Comparison of ENCODE assay signal across 23 cellular contexts in the genomic region with DNA sequence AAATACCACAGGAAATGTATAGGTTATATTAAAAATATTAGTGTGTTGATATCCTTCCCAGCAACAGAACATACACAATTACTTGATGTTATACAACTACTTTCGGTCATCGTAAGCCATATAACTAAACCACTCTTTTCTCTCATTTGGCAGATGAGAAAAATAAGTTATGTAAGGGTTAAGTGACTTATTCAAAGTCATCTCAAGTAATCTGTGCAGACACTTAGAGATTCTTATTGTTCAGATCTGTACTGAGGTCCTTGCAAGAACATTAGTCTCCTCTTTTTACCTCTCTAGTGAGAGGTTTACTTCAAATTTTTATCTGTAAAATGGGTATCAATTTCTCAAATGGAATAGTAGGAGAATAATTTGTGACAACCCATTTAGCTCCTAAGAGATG. TPM values are rescaled to one million over a fixed set of nuclear protein-coding genes. Genes with fewer than 3 reads are reported as not detected.
A peak's percentile ranks its signal among the peaks of the same experiment; 100 is the strongest.
DNase-seq lines count a peak whose midpoint lies in the region; ATAC-seq, FAIRE-seq and TF ChIP-seq lines count a peak whose summit lies in the region.
"Had no signal": no experiment of that assay in that cellular context is flagged by ENCODE, and none has a peak within 500 bp of the region (broad histone marks: within the 10 kb centered on the region; RNA-seq: fewer than 3 reads in every experiment).

No MANE protein-coding gene starts in this region.

- H3K9me3 Mint-ChIP-seq in mesothelial cell of epicardium, result peaks cover 9% of the 10 kb centered on the region

- H3K79me2 ChIP-seq in OCI-LY7 (ENCODE audit: insufficient read depth, low read depth, low read length), result no peaks in the 10 kb centered on the region

- H3K27ac ChIP-seq in A549 (no peak overlapping the region), OCI-LY7 (ENCODE audit: low read depth, low read length, poor library complexity, severe bottlenecking) (no peak overlapping the region)
- H3K27ac ChIP-seq: BLaER1 treated with 17β-estradiol and CSF1 and Interleukin-3, amounts not matched to agents 10 nM and 100 nM had no signal

- no peak for TF ChIP-seq RAD21 in A549 (conservative IDR thresholded peaks at IDR 0.05 in 1 of 2, IDR thresholded peaks at IDR 0.05 in 1 of 2)

- TF ChIP-seq CTCF in A549 (IDR thresholded peaks at IDR 0.05) (no peak), OCI-LY7 (conservative IDR thresholded peaks at IDR 0.05; ENCODE audit: low read length) (no peak), mesothelial cell of epicardium (IDR thresholded peaks at IDR 0.05; ENCODE audit: unreplicated experiment) (no peak)

- POLR2A ChIA-PET in A549 (lab: Yijun Ruan, JAX) (interaction anchor here (2.9 kb wide), 1 partner anchor 164 kb away, joined by 21 read pairs; no protein-coding TSS in a partner anchor), OCI-LY7 (lab: Charles Lee) (interaction anchor here (1.6 kb wide), 1 partner anchor 8 kb away, joined by 4 read pairs; no protein-coding TSS in a partner anchor)

- H2AFZ ChIP-seq in OCI-LY7 (ENCODE audit: low read length), result 0 out of 2 replicates have a peak overlapping the region, but pooled peaks have one; percentile 44

- peaks cover 51% of the 10 kb centered on the region for H3K4me1 Mint-ChIP-seq in mesothelial cell of epicardium
- H3K4me1 Mint-ChIP-seq: CD14-positive monocyte; CD4-positive, alpha-beta memory T cell had no signal

- DNase-seq in A549 (ENCODE audit: low read depth in 1 of 2, low spot score in 1 of 2), result no peak
- no peak for DNase-seq in H54 (ENCODE audit: insufficient read length, low spot score)
- DNase-seq in OCI-LY7 (ENCODE audit: low spot score), result no peak
- DNase-seq in mesothelial cell of epicardium (ENCODE audit: low spot score in 2 of 2, unreplicated experiment in 2 of 2), result no peak
- no peak for DNase-seq in NCI-H748 (lab: John Stamatoyannopoulos, UW; ENCODE audit: unreplicated experiment)
- no peak for DNase-seq in AG08396 (ENCODE audit: low spot score)
- DNase-seq: AML-193; BE2C; Calu3; CD4-positive, alpha-beta memory T cell; COR-L47; DMS53; DMS79 treated with DMSO at 0.1 percent for 48 hours; GF-D8; GOT3; H7 had no signal

- peak; percentile 18 for FAIRE-seq in A549 (lab: Jason Lieb, UNC)
- FAIRE-seq in H54 (lab: Jason Lieb, UNC), result peak; percentile 45
- FAIRE-seq: GM12891, GM18507 had no signal

- H3K27me3 Mint-ChIP-seq in mesothelial cell of epicardium (ENCODE audit: low read depth), result no peaks in the 10 kb centered on the region

- no peak for TF ChIP-seq EP300 in A549 (IDR thresholded peaks at IDR 0.05)

- no peak for TF ChIP-seq POLR2A in A549 (IDR thresholded peaks at IDR 0.05; ENCODE audit: low read length)
- TF ChIP-seq POLR2A in H54 (IDR thresholded peaks at IDR 0.05; ENCODE audit: low read depth, low read length), result no peak

- H3K9me3 ChIP-seq in A549 (peaks cover 6% of the 10 kb centered on the region; the same call in 2 of the 3 replicates), OCI-LY7 (ENCODE audit: low read length) (peaks cover 8% of the 10 kb centered on the region; the same call in 1 of the 2 replicates)
- H3K9me3 ChIP-seq: BE2C had no signal

- no TSS peak for BruUV-seq in OCI-LY7 (replicated peaks; lab: Mats Ljungman, UMichigan)

- intact Hi-C loops in OCI-LY7 (cut with micrococcal nuclease; ENCODE audit: unreplicated experiment), result loop anchor here (1.0 kb wide), 2 partner anchors 159 to 164 kb away; no protein-coding TSS in a partner anchor

- H3K4me3 ChIP-seq in A549 (no peak overlapping the region), OCI-LY7 (ENCODE audit: low read depth, low read length, poor library complexity, severe bottlenecking) (no peak overlapping the region)
- H3K4me3 ChIP-seq: BLaER1 treated with 17β-estradiol and CSF1 and Interleukin-3, amounts not matched to agents 10 nM and 100 nM had no signal

- H3K9me2 ChIP-seq in OCI-LY7 (ENCODE audit: insufficient read depth, low read length), result no peaks in the 10 kb centered on the region

- H3K36me3 ChIP-seq in OCI-LY7 (ENCODE audit: insufficient read depth, low read length), result no peaks in the 10 kb centered on the region
- H3K36me3 ChIP-seq: BE2C; BLaER1 treated with 17β-estradiol and CSF1 and Interleukin-3, amounts not matched to agents 10 nM and 100 nM had no signal

- H3K27ac Mint-ChIP-seq in mesothelial cell of epicardium, result peak overlapping the region; percentile 60
- H3K27ac Mint-ChIP-seq: CD14-positive monocyte; CD4-positive, alpha-beta memory T cell had no signal

- H3K4me1 ChIP-seq in A549, result peaks cover 23% of the 10 kb centered on the region
- no peaks in the 10 kb centered on the region for H3K4me1 ChIP-seq in OCI-LY7 (ENCODE audit: insufficient read depth, low read length, poor library complexity, severe bottlenecking)
- H3K4me1 ChIP-seq: BE2C; BLaER1 treated with 17β-estradiol and CSF1 and Interleukin-3, amounts not matched to agents 10 nM and 100 nM had no signal

- no peaks in the 10 kb centered on the region for H4K20me1 ChIP-seq in OCI-LY7 (ENCODE audit: insufficient read depth, low read length)
- H4K20me1 ChIP-seq: BLaER1 treated with 17β-estradiol and CSF1 and Interleukin-3, amounts not matched to agents 10 nM and 100 nM had no signal

- ATAC-seq in A549, result no peak
- no peak for ATAC-seq in GM18517 (IDR thresholded peaks at IDR 0.05; ENCODE audit: unreplicated experiment)

- CTCF ChIA-PET in A549 (lab: Yijun Ruan, JAX), result interaction anchor here (0.5 to 9.8 kb wide), 9 partner anchors 9 to 604 kb away, joined by 3 to 357 read pairs (median 3); no protein-coding TSS in a partner anchor
- CTCF ChIA-PET in OCI-LY7 (lab: Charles Lee; ENCODE audit: unreplicated experiment), result interaction anchor here (1.0 kb wide), 1 partner anchor 164 kb away, joined by 3 read pairs; no protein-coding TSS in a partner anchor

- H3K36me3 Mint-ChIP-seq in mesothelial cell of epicardium, result no peaks in the 10 kb centered on the region
- H3K36me3 Mint-ChIP-seq: CD14-positive monocyte; CD4-positive, alpha-beta memory T cell had no signal

- no peak overlapping the region for H3K4me2 ChIP-seq in A549
- no peak overlapping the region for H3K4me2 ChIP-seq in OCI-LY7 (ENCODE audit: low read length)
- H3K4me2 ChIP-seq: BLaER1 treated with 17β-estradiol and CSF1 and Interleukin-3, amounts not matched to agents 10 nM and 100 nM had no signal

- WGBS in A549 (ENCODE audit: missing lambda C conversion rate), result 96% methylated on average over 2 of the region's 2 CpGs

- H3K4me3 Mint-ChIP-seq in mesothelial cell of epicardium, result no peak overlapping the region
- H3K4me3 Mint-ChIP-seq: CD14-positive monocyte; CD4-positive, alpha-beta memory T cell had no signal

TF ChIP-seq in A549, 52 proteins besides CTCF, POLR2A, EP300 and RAD21:
- TF ChIP-seq POLR2AphosphoS2 (conservative IDR thresholded peaks at IDR 0.05; ENCODE audit: low read length) (no peak), HDAC2 (IDR thresholded peaks at IDR 0.05) (no peak), MAZ (IDR thresholded peaks at IDR 0.05; ENCODE audit: borderline replicate concordance, low read depth, low read length) (no peak), HEYL (CRISPR knock-in tag; IDR thresholded peaks at IDR 0.05) (no peak), CBX2 (IDR thresholded peaks at IDR 0.05; ENCODE audit: borderline replicate concordance, low read depth) (no peak), FOSL2 (IDR thresholded peaks at IDR 0.05) (no peak), FOSL2 (CRISPR knock-in tag; IDR thresholded peaks at IDR 0.05) (no peak), ZSCAN20 (CRISPR knock-in tag; IDR thresholded peaks at IDR 0.05) (no peak), CHD2 (IDR thresholded peaks at IDR 0.05; ENCODE audit: low read length, partially characterized antibody) (no peak), GATA3 (IDR thresholded peaks at IDR 0.05; ENCODE audit: borderline replicate concordance) (no peak), NPAS2 (CRISPR knock-in tag; IDR thresholded peaks at IDR 0.05; ENCODE audit: borderline replicate concordance) (no peak)
- TF ChIP-seq, protein P1, sequence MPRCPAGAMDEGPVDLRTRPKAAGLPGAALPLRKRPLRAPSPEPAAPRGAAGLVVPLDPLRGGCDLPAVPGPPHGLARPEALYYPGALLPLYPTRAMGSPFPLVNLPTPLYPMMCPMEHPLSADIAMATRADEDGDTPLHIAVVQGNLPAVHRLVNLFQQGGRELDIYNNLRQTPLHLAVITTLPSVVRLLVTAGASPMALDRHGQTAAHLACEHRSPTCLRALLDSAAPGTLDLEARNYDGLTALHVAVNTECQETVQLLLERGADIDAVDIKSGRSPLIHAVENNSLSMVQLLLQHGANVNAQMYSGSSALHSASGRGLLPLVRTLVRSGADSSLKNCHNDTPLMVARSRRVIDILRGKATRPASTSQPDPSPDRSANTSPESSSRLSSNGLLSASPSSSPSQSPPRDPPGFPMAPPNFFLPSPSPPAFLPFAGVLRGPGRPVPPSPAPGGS (IDR thresholded peaks at IDR 0.05), result no peak

RNA-seq across cellular contexts. Expression of a gene that starts 15.0 kb away (rescaled TPM):
- polyA plus RNA-seq in A549 (2011; rRNA removed), result 0.34 and 0.86 TPM in 2 replicates
- not detected in 2 replicates for polyA plus RNA-seq in A549 (2012; cell fraction: cytosol; rRNA removed)
- polyA plus RNA-seq in A549 (2012; cell fraction: nucleus; rRNA removed), result not detected in 2 replicates
- 0.39 to 0.70 TPM (median 0.40 TPM) in 3 replicates for polyA plus RNA-seq in A549 (2017; fragmentation: RNase III; extraction: RNeasy Plus Mini Kit Qiagen cat#74134 plus additional on column Dnase treatment)
- polyA minus RNA-seq in A549 (2011; rRNA and poly(A)+ RNA removed), result not detected in 2 replicates
- total RNA-seq in OCI-LY7 (2014; rRNA removed; shearing (Covaris generic)), result 0.23 TPM in 1 of 2 replicates, not detected in the other
- total RNA-seq in OCI-LY7 (2022), result not detected in 2 replicates
- total RNA-seq in mesothelial cell of epicardium, result not detected in 3 replicates
- total RNA-seq: A172; Calu3; CD4-positive, alpha-beta memory T cell; Daoy; H7 had no signal
- polyA plus RNA-seq: CD14-positive monocyte; CD4-positive, alpha-beta memory T cell had no signal
